In genomic region chr1:1919304-1920056, GRCh38 we compare ENCODE assay signal across 7 cellular contexts.
A peak's percentile ranks its signal among the peaks of the same experiment; 100 is the strongest.
DNase-seq lines count a peak whose midpoint lies in the region; ATAC-seq and TF ChIP-seq lines count a peak whose summit lies in the region.

No MANE protein-coding gene starts in this region.

- no peak for TF ChIP-seq CTCF in astrocyte of the cerebellum (IDR thresholded peaks at IDR 0.05; ENCODE audit: low read depth, low read length, missing control alignments)

- peak; percentile 86 for ATAC-seq in GM18505 (IDR thresholded peaks at IDR 0.05; ENCODE audit: unreplicated experiment)
- peak; percentile 81 for ATAC-seq in HG02938 (IDR thresholded peaks at IDR 0.05; ENCODE audit: unreplicated experiment)

- in situ Hi-C loops in astrocyte of the cerebellum (cut with HindIII; ENCODE audit: low sequenced_read_pairs): no loop called here

- TF ChIP-seq POLR2A in GM18505 (IDR thresholded peaks at IDR 0.05; ENCODE audit: borderline replicate concordance, extremely low read depth, insufficient read depth, insufficient read length): no peak

- DNase-seq in NCI-H1694 treated with DMSO at 0.1 percent for 48 hours (lab: John Stamatoyannopoulos, UW) (peak; percentile 30), T-helper 22 cell (ENCODE audit: low read depth) (peak; percentile 99), astrocyte of the cerebellum (ENCODE audit: low read depth) (peak; percentile 79), hippocampal formation (lab: John Stamatoyannopoulos, UW) (peak; percentile 73 to 88), retina (peak; percentile 99)

- H3K4me3 ChIP-seq in astrocyte of the cerebellum (ENCODE audit: low read depth, low read length): peak overlapping the region; percentile 43

Comparison
In these comparisons a context has a peak if more than half of its experiments do, and no peak if none do; other contexts are left out.
1. Peak in every context shown above with its lines: DNase-seq, ATAC-seq and H3K4me3 ChIP-seq.
2. DNase-seq: peak in every context shown above with its lines; median percentile 99 in T-helper 22 cell; 99 in retina; 80 in hippocampal formation; 79 in astrocyte of the cerebellum; 30 in NCI-H1694 treated with DMSO at 0.1 percent for 48 hours.